ENCODE assay signal across 21 cellular contexts in genomic region chr16:31489616-31490584, GRCh38. TPM values are rescaled to one million over a fixed set of nuclear protein-coding genes. Genes with fewer than 3 reads are reported as not detected.
DNase-seq lines count a peak whose midpoint lies in the region; ATAC-seq, FAIRE-seq and TF ChIP-seq lines count a peak whose summit lies in the region.
"Had no signal": no experiment of that assay in that cellular context is flagged by ENCODE, and none has a peak within 500 bp of the region (broad histone marks: within the 10 kb centered on the region; RNA-seq: fewer than 3 reads in every experiment).

No MANE protein-coding gene starts in this region.

- no peak overlapping the region for H3K4me2 ChIP-seq in HepG2 (ENCODE audit: low read depth, low read length)

- no peak overlapping the region for H3K4me3 ChIP-seq in breast epithelium
- no peak overlapping the region for H3K4me3 ChIP-seq in HepG2 (replicated peaks in 1 of 3; ENCODE audit: insufficient read depth in 1 of 3, low read depth in 2 of 3, low read length in 3 of 3)
- H3K4me3 ChIP-seq in aorta (ENCODE audit: low read length in 2 of 2): no peak overlapping the region
- H3K4me3 ChIP-seq: left ventricle myocardium inferior, SJSA1, vagina had no signal

- H3K36me3 Mint-ChIP-seq in MCF 10A (ENCODE audit: insufficient read depth, unreplicated experiment) (peaks cover 15% of the 10 kb centered on the region), WTC11 (peaks cover 14% of the 10 kb centered on the region)

- in situ Hi-C loops in HepG2 (cut with HindIII; ENCODE audit: extremely low pct_ligation_motif_present, low pct_unique_long_range_greater_than_20kb): no loop called here

- H3K4me3 Mint-ChIP-seq in MCF 10A (ENCODE audit: unreplicated experiment) (no peak overlapping the region), WTC11 (0 out of 2 replicates have a peak overlapping the region, but pooled peaks have one; percentile 16)
- H3K4me3 Mint-ChIP-seq: activated naive CD4-positive, alpha-beta T cell treated with anti-CD3 and anti-CD28 coated beads for 36 hours had no signal

- no peak overlapping the region for H3K27ac Mint-ChIP-seq in MCF 10A (ENCODE audit: low read depth, unreplicated experiment)
- no peak overlapping the region for H3K27ac Mint-ChIP-seq in WTC11
- H3K27ac Mint-ChIP-seq: activated naive CD4-positive, alpha-beta T cell treated with anti-CD3 and anti-CD28 coated beads for 36 hours had no signal

- no peak for TF ChIP-seq RAD21 in HepG2 (CRISPR knock-in tag; IDR thresholded peaks at IDR 0.05)

- H3K27me3 Mint-ChIP-seq in MCF 10A (ENCODE audit: insufficient read depth, unreplicated experiment): no peaks in the 10 kb centered on the region
- H3K27me3 Mint-ChIP-seq in WTC11 (ENCODE audit: low read depth): peaks cover 60% of the 10 kb centered on the region

- POLR2A ChIA-PET in MCF 10A (lab: Yijun Ruan, JAX) (interaction anchor here (0.6 to 1.3 kb wide), 5 partner anchors 13 to 383 kb away, joined by 3 to 4 read pairs (median 3); partner anchors contain the start of genes ARMC5 and RUSF1), WTC11 (lab: Charles Lee) (interaction anchor here (1.6 kb wide), 1 partner anchor 40 kb away, joined by 5 read pairs; no protein-coding TSS in a partner anchor), HepG2 (lab: Yijun Ruan, JAX) (interaction anchor here (0.7 to 2.9 kb wide), 6 partner anchors 11 to 36 kb away, joined by 3 to 8 read pairs (median 4); partner anchors contain the start of gene RUSF1)

- H3K9me3 Mint-ChIP-seq in MCF 10A (ENCODE audit: unreplicated experiment): no peaks in the 10 kb centered on the region
- H3K9me3 Mint-ChIP-seq in WTC11: no peaks in the 10 kb centered on the region
- H3K9me3 Mint-ChIP-seq: activated naive CD4-positive, alpha-beta T cell treated with anti-CD3 and anti-CD28 coated beads for 36 hours had no signal

- peaks cover 0 to 3% of the 10 kb centered on the region in 2 donors for H3K27me3 ChIP-seq in breast epithelium
- no peaks in the 10 kb centered on the region for H3K27me3 ChIP-seq in HepG2 (ENCODE audit: control insufficient read depth in 1 of 2, insufficient read depth in 2 of 2, low read length in 2 of 2)
- no peaks in the 10 kb centered on the region for H3K27me3 ChIP-seq in aorta (ENCODE audit: control insufficient read depth in 1 of 2, insufficient read depth in 2 of 2, low read length in 1 of 2)
- H3K27me3 ChIP-seq: vagina had no signal

- BruUV-seq in MCF 10A (replicated peaks; lab: Mats Ljungman, UMichigan) (TSS peak; percentile 28), HepG2 (replicated peaks; lab: Mats Ljungman, UMichigan) (no TSS peak)

- H3K79me2 ChIP-seq in HepG2 (ENCODE audit: insufficient read depth, low read length): no peaks in the 10 kb centered on the region

- H3K4me1 Mint-ChIP-seq in MCF 10A (ENCODE audit: insufficient read depth, unreplicated experiment) (no peaks in the 10 kb centered on the region), WTC11 (peaks cover under 1% of the 10 kb centered on the region; the same call in 1 of the 2 replicates)

- no peak overlapping the region for H3K27ac ChIP-seq in breast epithelium
- no peak overlapping the region for H3K27ac ChIP-seq in HepG2 (ENCODE audit: extremely low read length, insufficient read depth, low read length)
- no peak overlapping the region for H3K27ac ChIP-seq in aorta (ENCODE audit: low read depth in 1 of 2, low read length in 2 of 2)
- H3K27ac ChIP-seq: left ventricle myocardium inferior, SJSA1, vagina had no signal

- 97% methylated on average over 22 of the region's 22 CpGs for WGBS in HepG2 (ENCODE audit: low lambda C conversion rate)
- WGBS in aorta, 2 donors: 87 to 91% methylated on average over 19 to 22 of the region's 22 CpGs

- FAIRE-seq in HepG2 (lab: Jason Lieb, UNC): no peak

- H3K4me1 ChIP-seq in breast epithelium (peaks cover 4 to 5% of the 10 kb centered on the region in 2 donors), HepG2 (ENCODE audit: insufficient read depth, low read length) (peaks cover 6% of the 10 kb centered on the region), aorta (ENCODE audit: control insufficient read depth in 1 of 2, insufficient read depth in 2 of 2, low read length in 2 of 2) (no peaks in the 10 kb centered on the region)

- intact Hi-C loops in MCF 10A (cut with micrococcal nuclease) (no loop called here), breast epithelium (cut with DNase I; ENCODE audit: low total_unique reads) (no loop called here), HepG2 (cut with micrococcal nuclease; ENCODE audit: unreplicated experiment) (no loop called here), aorta (cut with DNase I) (no loop called here)

- no peak overlapping the region for H2AFZ ChIP-seq in HepG2 (ENCODE audit: low read length)

- TF ChIP-seq EP300 in HepG2 (IDR thresholded peaks at IDR 0.05; ENCODE audit: low read depth in 2 of 2, low read length in 2 of 2) (no peak), HepG2 (CRISPR knock-in tag; IDR thresholded peaks at IDR 0.05; ENCODE audit: borderline replicate concordance) (no peak)

- no peak overlapping the region for H3K9ac ChIP-seq in HepG2 (ENCODE audit: insufficient read depth, low read depth, low read length)

- TF ChIP-seq CTCF in MCF 10A (IDR thresholded peaks at IDR 0.05; ENCODE audit: unreplicated experiment): no peak
- no peak for TF ChIP-seq CTCF in breast epithelium (IDR thresholded peaks at IDR 0.05)
- no peak for TF ChIP-seq CTCF in WTC11 (IDR thresholded peaks at IDR 0.05)
- no peak for TF ChIP-seq CTCF in HepG2 (CRISPR knock-in tag; IDR thresholded peaks at IDR 0.05)
- TF ChIP-seq CTCF in GM10266 (IDR thresholded peaks at IDR 0.05; ENCODE audit: control insufficient read depth, insufficient read depth, low read depth, missing control alignments): no peak

- TF ChIP-seq POLR2A in breast epithelium (IDR thresholded peaks at IDR 0.05) (no peak), HepG2 (IDR thresholded peaks at IDR 0.05; ENCODE audit: insufficient read depth in 1 of 2, low read depth in 2 of 2, low read length in 2 of 2) (0 out of 4 replicates have a peak, but pooled peaks have one; percentile 7 to 25)

- H3K36me3 ChIP-seq in breast epithelium: peaks cover 2% of the 10 kb centered on the region
- H3K36me3 ChIP-seq in HepG2 (replicated peaks in 1 of 2; ENCODE audit: control insufficient read depth in 1 of 2, insufficient read depth in 2 of 2, low read length in 2 of 2): peaks cover 18 to 45% of the 10 kb centered on the region in 2 experiments
- H3K36me3 ChIP-seq in aorta (ENCODE audit: control insufficient read depth in 1 of 2, insufficient read depth in 2 of 2, low read length in 1 of 2): no peaks in the 10 kb centered on the region

- H4K20me1 ChIP-seq in HepG2 (ENCODE audit: insufficient read depth, low read length): no peaks in the 10 kb centered on the region

- H3K9me3 ChIP-seq in breast epithelium (no peaks in the 10 kb centered on the region), HepG2 (ENCODE audit: low read length) (no peaks in the 10 kb centered on the region), aorta (ENCODE audit: control insufficient read depth, low read length) (no peaks in the 10 kb centered on the region)
- H3K9me3 ChIP-seq: left ventricle myocardium inferior, SJSA1, vagina had no signal

- ATAC-seq in WTC11 (no peak), HepG2 (no peak), aorta (ENCODE audit: low FRiP score) (no peak), GM21723 (IDR thresholded peaks at IDR 0.05; ENCODE audit: unreplicated experiment) (no peak)
- ATAC-seq: esophagus mucosa had no signal

- CTCF ChIA-PET in MCF 10A (lab: Yijun Ruan, JAX): interaction anchor here (0.6 to 4.1 kb wide), 6 partner anchors 10 to 379 kb away, joined by 3 to 19 read pairs (median 4); partner anchors contain the start of gene ARMC5
- CTCF ChIA-PET in WTC11 (lab: Charles Lee): interaction anchor here (1.0 to 3.1 kb wide), 4 partner anchors 11 to 40 kb away, joined by 3 to 12 read pairs (median 8); no protein-coding TSS in a partner anchor
- CTCF ChIA-PET in HepG2 (lab: Yijun Ruan, JAX; ENCODE audit: low intra/inter-chr PET ratio, low total read pairs): no interaction called here

- no peak for DNase-seq in MCF 10A (ENCODE audit: unreplicated experiment)
- no peak for DNase-seq in breast epithelium (ENCODE audit: low spot score in 2 of 2)
- no peak for DNase-seq in WTC11 (ENCODE audit: low spot score)
- no peak for DNase-seq in HepG2 (ENCODE audit: low spot score)
- DNase-seq in aorta: peak; percentile 34 to 70
- DNase-seq in GM10266 (ENCODE audit: extremely low spot score): no peak
- no peak for DNase-seq in RPMI8226
- DNase-seq: activated CD4-positive, CD25-positive, alpha-beta regulatory T cell treated with anti-CD3 and anti-CD28 coated beads, Interleukin-2, amount 50 U/mL, for 72 hours; activated CD8-positive, alpha-beta memory T cell treated with anti-CD3 and anti-CD28 coated beads, Interleukin-2, amount 50 U/mL, for 48 hours; activated naive CD4-positive, alpha-beta T cell treated with anti-CD3 and anti-CD28 coated beads for 36 hours; Karpas-422; left ventricle myocardium inferior; NCI-H1092; NCI-H2081; stimulated activated CD4-positive, alpha-beta T cell treated with anti-CD3 and anti-CD28 coated beads, Interleukin-4, amount 100 ng/mL, for 1 hour had no signal

RNA-seq across cellular contexts. Expression of gene SLC5A2, which starts 7.0 kb away (rescaled TPM):
- not detected in 2 replicates for total RNA-seq in MCF 10A (2022)
- total RNA-seq in breast epithelium: under 1 TPM in 2 of 3 donors, not detected in 1; 0.44 to 0.98 TPM
- total RNA-seq in WTC11 (2021): 0.83 to 1.7 TPM (median 1.1 TPM) in 3 replicates
- 0.44 and 0.97 TPM in 2 replicates for total RNA-seq in HepG2 (2016; rRNA removed; fragmentation: Illumina TruSeq; extraction: Trizol)
- total RNA-seq in HepG2 (2016; cell fraction: cytosol; rRNA removed; fragmentation: Illumina TruSeq; extraction: Trizol; ENCODE audit: low read depth): 0.30 and 0.44 TPM in 2 replicates
- total RNA-seq in HepG2 (2016; cell fraction: insoluble cytoplasmic fraction; rRNA removed; fragmentation: Illumina TruSeq; extraction: Trizol): 0.97 TPM in 1 of 2 replicates, not detected in the other
- total RNA-seq in HepG2 (2016; cell fraction: membrane; rRNA removed; fragmentation: Illumina TruSeq; extraction: Trizol): 0.53 and 0.72 TPM in 2 replicates
- 0.81 and 2.1 TPM in 2 replicates for total RNA-seq in HepG2 (2016; cell fraction: nucleus; rRNA removed; fragmentation: Illumina TruSeq; extraction: Trizol)
- polyA plus RNA-seq in HepG2 (2011; rRNA removed): 0.24 and 0.64 TPM in 2 replicates
- 0.10 and 0.27 TPM in 2 replicates for polyA plus RNA-seq in HepG2 (2011; cell fraction: cytosol; rRNA removed)
- 3.9 and 6.8 TPM in 2 replicates for polyA plus RNA-seq in HepG2 (2011; cell fraction: nucleus; rRNA removed)
- polyA plus RNA-seq in HepG2 (2012): 2.0 and 11.8 TPM in 2 replicates
- polyA plus RNA-seq in HepG2 (2016; cell fraction: cytosol; fragmentation: Illumina TruSeq; extraction: Trizol; ENCODE audit: low read depth): 0.08 and 0.14 TPM in 2 replicates
- 0.51 TPM in 1 of 2 replicates, not detected in the other for polyA plus RNA-seq in HepG2 (2016; cell fraction: insoluble cytoplasmic fraction; fragmentation: Illumina TruSeq; extraction: Trizol; ENCODE audit: low read depth)
- 0.20 and 0.42 TPM in 2 replicates for polyA plus RNA-seq in HepG2 (2016; cell fraction: membrane; fragmentation: Illumina TruSeq; extraction: Trizol; ENCODE audit: low read depth)
- 3.2 TPM in 2 replicates for polyA plus RNA-seq in HepG2 (2016; cell fraction: nucleus; fragmentation: Illumina TruSeq; extraction: Trizol; ENCODE audit: insufficient read depth, low read depth)
- 0.09 and 1.2 TPM in 2 replicates for polyA minus RNA-seq in HepG2 (2011; rRNA and poly(A)+ RNA removed; ENCODE audit: low replicate concordance)
- not detected in 2 replicates for polyA minus RNA-seq in HepG2 (2011; cell fraction: cytosol; rRNA and poly(A)+ RNA removed)
- polyA minus RNA-seq in HepG2 (2011; cell fraction: nucleus; rRNA and poly(A)+ RNA removed): 0.77 and 0.87 TPM in 2 replicates
- total RNA-seq in aorta: under 1 TPM; 0.24 to 0.65 TPM
- polyA plus RNA-seq in aorta: 1 to 10 TPM in 1 of 2 donors, not detected in 1; 2.3 TPM
- total RNA-seq: activated naive CD4-positive, alpha-beta T cell treated with anti-CD3 and anti-CD28 coated beads for 36 hours; dermis microvascular lymphatic vessel endothelial cell; left ventricle myocardium inferior; SJSA1; skeletal muscle tissue; vagina had no signal

RNA-seq across cellular contexts. Expression of gene TGFB1I1, which starts 17.9 kb away (rescaled TPM):
- total RNA-seq in MCF 10A (2022): 14.2 and 14.7 TPM in 2 replicates
- 10 to 100 TPM; 17.4 to 31.8 (median 30.1) TPM for total RNA-seq in breast epithelium
- total RNA-seq in WTC11 (2021): 4.3 to 5.3 TPM (median 4.6 TPM) in 3 replicates
- total RNA-seq in HepG2 (2016; rRNA removed; fragmentation: Illumina TruSeq; extraction: Trizol): 0.52 and 0.80 TPM in 2 replicates
- total RNA-seq in HepG2 (2016; cell fraction: cytosol; rRNA removed; fragmentation: Illumina TruSeq; extraction: Trizol; ENCODE audit: low read depth): 0.53 and 0.61 TPM in 2 replicates
- 0.31 and 0.87 TPM in 2 replicates for total RNA-seq in HepG2 (2016; cell fraction: insoluble cytoplasmic fraction; rRNA removed; fragmentation: Illumina TruSeq; extraction: Trizol)
- 0.72 and 0.80 TPM in 2 replicates for total RNA-seq in HepG2 (2016; cell fraction: membrane; rRNA removed; fragmentation: Illumina TruSeq; extraction: Trizol)
- total RNA-seq in HepG2 (2016; cell fraction: nucleus; rRNA removed; fragmentation: Illumina TruSeq; extraction: Trizol): 0.84 and 0.97 TPM in 2 replicates
- polyA plus RNA-seq in HepG2 (2011; rRNA removed): 2.9 TPM in 2 replicates
- polyA plus RNA-seq in HepG2 (2011; cell fraction: cytosol; rRNA removed): 2.2 and 2.6 TPM in 2 replicates
- polyA plus RNA-seq in HepG2 (2011; cell fraction: nucleus; rRNA removed): 6.8 and 7.8 TPM in 2 replicates
- 0.55 and 1.2 TPM in 2 replicates for polyA plus RNA-seq in HepG2 (2012)
- polyA plus RNA-seq in HepG2 (2016; cell fraction: cytosol; fragmentation: Illumina TruSeq; extraction: Trizol; ENCODE audit: low read depth): 1.5 and 2.0 TPM in 2 replicates
- 1.0 and 1.6 TPM in 2 replicates for polyA plus RNA-seq in HepG2 (2016; cell fraction: insoluble cytoplasmic fraction; fragmentation: Illumina TruSeq; extraction: Trizol; ENCODE audit: low read depth)
- polyA plus RNA-seq in HepG2 (2016; cell fraction: membrane; fragmentation: Illumina TruSeq; extraction: Trizol; ENCODE audit: low read depth): 1.6 and 2.4 TPM in 2 replicates
- 1.2 and 2.2 TPM in 2 replicates for polyA plus RNA-seq in HepG2 (2016; cell fraction: nucleus; fragmentation: Illumina TruSeq; extraction: Trizol; ENCODE audit: insufficient read depth, low read depth)
- polyA minus RNA-seq in HepG2 (2011; rRNA and poly(A)+ RNA removed; ENCODE audit: low replicate concordance): 1.8 and 12.1 TPM in 2 replicates
- polyA minus RNA-seq in HepG2 (2011; cell fraction: cytosol; rRNA and poly(A)+ RNA removed): 1.4 and 3.0 TPM in 2 replicates
- 1.2 and 3.4 TPM in 2 replicates for polyA minus RNA-seq in HepG2 (2011; cell fraction: nucleus; rRNA and poly(A)+ RNA removed)
- total RNA-seq in aorta: 100 to 1,000 TPM; 166 to 240 TPM
- 100 to 1,000 TPM; 124 to 232 TPM for polyA plus RNA-seq in aorta

RNA-seq across cellular contexts. Expression of gene RUSF1, which starts 18.3 kb away (rescaled TPM):
- total RNA-seq in MCF 10A (2022) (72.0 and 88.8 TPM in 2 replicates), breast epithelium (10 to 100 TPM; 44.2 to 75.4 (median 68.2) TPM), WTC11 (2021) (35.9 to 41.8 TPM (median 39.4 TPM) in 3 replicates), HepG2 (2016; rRNA removed; fragmentation: Illumina TruSeq; extraction: Trizol) (18.3 and 40.8 TPM in 2 replicates), aorta (10 to 100 TPM; 50.6 to 62.4 TPM)
- 8.5 and 8.7 TPM in 2 replicates for total RNA-seq in HepG2 (2016; cell fraction: cytosol; rRNA removed; fragmentation: Illumina TruSeq; extraction: Trizol; ENCODE audit: low read depth)
- 16.7 and 41.4 TPM in 2 replicates for total RNA-seq in HepG2 (2016; cell fraction: insoluble cytoplasmic fraction; rRNA removed; fragmentation: Illumina TruSeq; extraction: Trizol)
- 10.5 and 11.4 TPM in 2 replicates for total RNA-seq in HepG2 (2016; cell fraction: membrane; rRNA removed; fragmentation: Illumina TruSeq; extraction: Trizol)
- total RNA-seq in HepG2 (2016; cell fraction: nucleus; rRNA removed; fragmentation: Illumina TruSeq; extraction: Trizol): 48.9 and 60.3 TPM in 2 replicates
- polyA plus RNA-seq in HepG2 (2011; rRNA removed) (50.2 and 69.9 TPM in 2 replicates), aorta (10 to 100 TPM; 15.3 to 71.7 TPM)
- polyA plus RNA-seq in HepG2 (2011; cell fraction: cytosol; rRNA removed): 28.1 and 38.9 TPM in 2 replicates
- polyA plus RNA-seq in HepG2 (2011; cell fraction: nucleus; rRNA removed): 352 and 416 TPM in 2 replicates
- polyA plus RNA-seq in HepG2 (2012): 53.4 and 53.6 TPM in 2 replicates
- polyA plus RNA-seq in HepG2 (2016; cell fraction: cytosol; fragmentation: Illumina TruSeq; extraction: Trizol; ENCODE audit: low read depth): 5.4 TPM in 2 replicates
- 15.6 and 18.6 TPM in 2 replicates for polyA plus RNA-seq in HepG2 (2016; cell fraction: insoluble cytoplasmic fraction; fragmentation: Illumina TruSeq; extraction: Trizol; ENCODE audit: low read depth)
- 8.3 and 8.9 TPM in 2 replicates for polyA plus RNA-seq in HepG2 (2016; cell fraction: membrane; fragmentation: Illumina TruSeq; extraction: Trizol; ENCODE audit: low read depth)
- 132 and 141 TPM in 2 replicates for polyA plus RNA-seq in HepG2 (2016; cell fraction: nucleus; fragmentation: Illumina TruSeq; extraction: Trizol; ENCODE audit: insufficient read depth, low read depth)
- 53.9 and 91.0 TPM in 2 replicates for polyA minus RNA-seq in HepG2 (2011; rRNA and poly(A)+ RNA removed; ENCODE audit: low replicate concordance)
- polyA minus RNA-seq in HepG2 (2011; cell fraction: cytosol; rRNA and poly(A)+ RNA removed): 21.0 and 32.2 TPM in 2 replicates
- polyA minus RNA-seq in HepG2 (2011; cell fraction: nucleus; rRNA and poly(A)+ RNA removed): 61.2 and 62.3 TPM in 2 replicates

RNA-seq across cellular contexts. Expression of gene ARMC5, which starts 30.6 kb away (rescaled TPM):
- total RNA-seq in MCF 10A (2022) (8.1 and 10.1 TPM in 2 replicates), breast epithelium (1 to 10 TPM; 5.3 to 7.2 (median 6.9) TPM), WTC11 (2021) (11.3 to 13.2 TPM (median 13.0 TPM) in 3 replicates), HepG2 (2016; rRNA removed; fragmentation: Illumina TruSeq; extraction: Trizol) (13.0 and 22.3 TPM in 2 replicates), aorta (1 to 10 TPM; 7.9 to 9.7 TPM)
- total RNA-seq in HepG2 (2016; cell fraction: cytosol; rRNA removed; fragmentation: Illumina TruSeq; extraction: Trizol; ENCODE audit: low read depth): 2.5 and 3.1 TPM in 2 replicates
- total RNA-seq in HepG2 (2016; cell fraction: insoluble cytoplasmic fraction; rRNA removed; fragmentation: Illumina TruSeq; extraction: Trizol): 10.7 and 21.4 TPM in 2 replicates
- 5.2 and 6.5 TPM in 2 replicates for total RNA-seq in HepG2 (2016; cell fraction: membrane; rRNA removed; fragmentation: Illumina TruSeq; extraction: Trizol)
- 20.2 and 21.0 TPM in 2 replicates for total RNA-seq in HepG2 (2016; cell fraction: nucleus; rRNA removed; fragmentation: Illumina TruSeq; extraction: Trizol)
- polyA plus RNA-seq in HepG2 (2011; rRNA removed) (10.8 and 11.9 TPM in 2 replicates), aorta (10 to 100 TPM in 1 of 2 donors, 1 to 10 TPM in 1; 2.1 to 14.1 TPM)
- polyA plus RNA-seq in HepG2 (2011; cell fraction: cytosol; rRNA removed): 6.1 and 8.8 TPM in 2 replicates
- 83.4 and 108 TPM in 2 replicates for polyA plus RNA-seq in HepG2 (2011; cell fraction: nucleus; rRNA removed)
- 6.3 and 9.1 TPM in 2 replicates for polyA plus RNA-seq in HepG2 (2012)
- 1.9 and 2.5 TPM in 2 replicates for polyA plus RNA-seq in HepG2 (2016; cell fraction: cytosol; fragmentation: Illumina TruSeq; extraction: Trizol; ENCODE audit: low read depth)
- polyA plus RNA-seq in HepG2 (2016; cell fraction: insoluble cytoplasmic fraction; fragmentation: Illumina TruSeq; extraction: Trizol; ENCODE audit: low read depth): 13.4 and 15.6 TPM in 2 replicates
- 3.6 and 4.2 TPM in 2 replicates for polyA plus RNA-seq in HepG2 (2016; cell fraction: membrane; fragmentation: Illumina TruSeq; extraction: Trizol; ENCODE audit: low read depth)
- polyA plus RNA-seq in HepG2 (2016; cell fraction: nucleus; fragmentation: Illumina TruSeq; extraction: Trizol; ENCODE audit: insufficient read depth, low read depth): 51.3 and 57.5 TPM in 2 replicates
- polyA minus RNA-seq in HepG2 (2011; rRNA and poly(A)+ RNA removed; ENCODE audit: low replicate concordance): 7.1 and 29.7 TPM in 2 replicates
- polyA minus RNA-seq in HepG2 (2011; cell fraction: cytosol; rRNA and poly(A)+ RNA removed): 6.3 and 6.8 TPM in 2 replicates
- polyA minus RNA-seq in HepG2 (2011; cell fraction: nucleus; rRNA and poly(A)+ RNA removed): 19.5 and 24.3 TPM in 2 replicates

RNA-seq across cellular contexts. Expression of gene AHSP, which starts 37.8 kb away (rescaled TPM):
- total RNA-seq in MCF 10A (2022) (not detected in 2 replicates), breast epithelium (not detected), WTC11 (2021) (0.60 to 0.81 TPM in 2 of 3 replicates, not detected in the other), HepG2 (2016; rRNA removed; fragmentation: Illumina TruSeq; extraction: Trizol) (not detected in 2 replicates), aorta (1 to 10 TPM in 1 of 2 donors, not detected in 1; 4.7 TPM)
- not detected in 2 replicates for total RNA-seq in HepG2 (2016; cell fraction: cytosol; rRNA removed; fragmentation: Illumina TruSeq; extraction: Trizol; ENCODE audit: low read depth)
- not detected in 2 replicates for total RNA-seq in HepG2 (2016; cell fraction: insoluble cytoplasmic fraction; rRNA removed; fragmentation: Illumina TruSeq; extraction: Trizol)
- not detected in 2 replicates for total RNA-seq in HepG2 (2016; cell fraction: membrane; rRNA removed; fragmentation: Illumina TruSeq; extraction: Trizol)
- total RNA-seq in HepG2 (2016; cell fraction: nucleus; rRNA removed; fragmentation: Illumina TruSeq; extraction: Trizol): not detected in 2 replicates
- polyA plus RNA-seq in HepG2 (2011; rRNA removed) (not detected in 2 replicates), aorta (not detected)
- not detected in 2 replicates for polyA plus RNA-seq in HepG2 (2011; cell fraction: cytosol; rRNA removed)
- polyA plus RNA-seq in HepG2 (2011; cell fraction: nucleus; rRNA removed): not detected in 2 replicates
- not detected in 2 replicates for polyA plus RNA-seq in HepG2 (2012)
- not detected in 2 replicates for polyA plus RNA-seq in HepG2 (2016; cell fraction: cytosol; fragmentation: Illumina TruSeq; extraction: Trizol; ENCODE audit: low read depth)
- polyA plus RNA-seq in HepG2 (2016; cell fraction: insoluble cytoplasmic fraction; fragmentation: Illumina TruSeq; extraction: Trizol; ENCODE audit: low read depth): not detected in 2 replicates
- not detected in 2 replicates for polyA plus RNA-seq in HepG2 (2016; cell fraction: membrane; fragmentation: Illumina TruSeq; extraction: Trizol; ENCODE audit: low read depth)
- not detected in 2 replicates for polyA plus RNA-seq in HepG2 (2016; cell fraction: nucleus; fragmentation: Illumina TruSeq; extraction: Trizol; ENCODE audit: insufficient read depth, low read depth)
- polyA minus RNA-seq in HepG2 (2011; rRNA and poly(A)+ RNA removed; ENCODE audit: low replicate concordance): not detected in 2 replicates
- polyA minus RNA-seq in HepG2 (2011; cell fraction: cytosol; rRNA and poly(A)+ RNA removed): not detected in 2 replicates
- not detected in 2 replicates for polyA minus RNA-seq in HepG2 (2011; cell fraction: nucleus; rRNA and poly(A)+ RNA removed)
- total RNA-seq: activated naive CD4-positive, alpha-beta T cell treated with anti-CD3 and anti-CD28 coated beads for 36 hours; dermis microvascular lymphatic vessel endothelial cell; esophagus mucosa; left ventricle myocardium inferior; SJSA1; vagina had no signal

Comparison
In these comparisons a context has a peak if more than half of its experiments do, and no peak if none do; other contexts are left out.
1. DNase-seq: peak in aorta (2 of 2); none in MCF 10A (single experiment), breast epithelium (0 of 2), WTC11 (single experiment), HepG2 (single experiment), GM10266 (single experiment) and RPMI8226 (single experiment).
2. RNA of gene TGFB1I1, which starts 17.9 kb away (total RNA-seq): 166 to 240 TPM in aorta; 17.4 to 31.8 TPM in breast epithelium, 14.2 to 14.7 TPM in MCF 10A, 4.3 to 5.3 TPM in WTC11 and 0.31 to 0.97 TPM in HepG2; every median in the first group is over 4 times any median in the second.